ENCODE assay signal across 33 cellular contexts in the genomic region with DNA sequence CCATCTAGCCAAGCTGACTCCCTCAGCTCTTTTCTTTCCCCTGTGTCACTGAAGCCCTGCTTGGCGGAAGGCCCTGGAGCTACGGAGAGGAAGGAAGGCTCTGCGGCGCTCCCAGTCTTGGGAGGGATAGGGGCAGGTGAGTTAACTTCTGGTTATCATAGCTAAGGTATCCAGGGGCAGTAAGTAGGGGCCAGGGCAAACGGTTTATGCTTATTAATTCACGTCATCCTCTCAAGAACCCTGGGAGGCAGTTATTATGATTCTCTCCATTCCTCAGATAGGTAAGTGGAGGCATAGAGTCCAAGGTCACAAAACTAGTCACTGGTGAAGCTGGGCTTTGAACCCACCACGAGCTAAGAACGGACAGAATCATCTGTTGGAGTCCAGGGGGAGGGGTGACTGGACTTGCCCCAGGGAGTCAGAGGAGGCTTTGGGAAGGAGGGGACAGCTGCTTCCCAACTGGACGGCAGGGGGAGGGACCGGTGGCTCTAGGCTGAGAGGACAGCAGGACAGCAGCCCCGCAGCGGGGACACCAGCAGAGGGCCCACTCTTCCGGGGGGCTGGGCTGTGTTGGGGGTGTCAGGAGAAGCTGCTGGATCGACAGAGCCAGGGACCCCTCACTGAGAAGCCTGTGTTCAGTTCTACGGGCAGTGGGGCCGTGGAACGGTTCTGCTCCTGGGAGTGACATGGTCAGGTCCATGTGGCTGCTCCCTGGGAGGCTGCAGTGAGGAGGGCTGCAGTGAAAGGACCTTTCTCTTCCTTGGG. TPM values are rescaled to one million over a fixed set of nuclear protein-coding genes. Genes with fewer than 3 reads are reported as not detected.
A peak's percentile ranks its signal among the peaks of the same experiment; 100 is the strongest.
DNase-seq lines count a peak whose midpoint lies in the region; ATAC-seq and TF ChIP-seq lines count a peak whose summit lies in the region.
"Had no signal": no experiment of that assay in that cellular context is flagged by ENCODE, and none has a peak within 500 bp of the region (broad histone marks: within the 10 kb centered on the region; RNA-seq: fewer than 3 reads in every experiment).

No MANE protein-coding gene starts in this region.

- 66 to 82% methylated on average over 17 of the region's 17 CpGs for WGBS in tibial nerve, 2 donors

- CTCF ChIA-PET in HEK293 (lab: Yijun Ruan, JAX): interaction anchor here (0.9 to 1.6 kb wide), 4 partner anchors 7 to 55 kb away, joined by 3 to 5 read pairs (median 4); no protein-coding TSS in a partner anchor
- CTCF ChIA-PET in activated CD4-positive, alpha-beta T cell treated with anti-CD3 and anti-CD28 coated beads for 36 hours (lab: Charles Lee): interaction anchor here (0.6 to 0.9 kb wide), 2 partner anchors 23 to 55 kb away, joined by 3 to 4 read pairs; no protein-coding TSS in a partner anchor
- CTCF ChIA-PET in A673 (lab: Charles Lee): no interaction called here

- H3K4me3 ChIP-seq in HEK293 (ENCODE audit: low read depth, low read length) (no peak overlapping the region), mucosa of rectum (ENCODE audit: low read length in 2 of 2) (no peak overlapping the region), tibial nerve (no peak overlapping the region), A673 (ENCODE audit: low read depth, low read length, poor library complexity, severe bottlenecking) (no peak overlapping the region)
- H3K4me3 ChIP-seq: esophagus squamous epithelium, hepatocyte, right atrium auricular region, SK-N-MC, suprapubic skin had no signal

- H3K36me3 Mint-ChIP-seq in activated T-cell treated with anti-CD3 and anti-CD28 coated beads, Interleukin-2, amount 50 U/mL, for 24 hours (ENCODE audit: low read depth): no peaks in the 10 kb centered on the region
- no peaks in the 10 kb centered on the region for H3K36me3 Mint-ChIP-seq in activated CD4-positive, alpha-beta T cell treated with anti-CD3 and anti-CD28 coated beads for 36 hours (ENCODE audit: low read depth)
- H3K36me3 Mint-ChIP-seq: activated naive CD8-positive, alpha-beta T cell had no signal

- no peak for ATAC-seq in activated CD4-positive, alpha-beta T cell treated with anti-CD3 and anti-CD28 coated beads for 36 hours
- ATAC-seq: activated CD8-positive, alpha-beta T cell treated with anti-CD3 and anti-CD28 coated beads, Interleukin-2, amount 10 ng/mL, durations not matched to agents 7 days and 5 days; T-helper 17 cell had no signal

- TF ChIP-seq CTCF in HEK293 (tag by site-specific recombination; IDR thresholded peaks at IDR 0.05): no peak
- no peak for TF ChIP-seq CTCF in tibial nerve (IDR thresholded peaks at IDR 0.05)
- TF ChIP-seq CTCF in A673 (conservative IDR thresholded peaks at IDR 0.05; ENCODE audit: low read depth, low read length): no peak

- no peak overlapping the region for H3K27ac Mint-ChIP-seq in activated T-cell treated with anti-CD3 and anti-CD28 coated beads, Interleukin-2, amount 50 U/mL, for 24 hours
- H3K27ac Mint-ChIP-seq in activated CD4-positive, alpha-beta T cell treated with anti-CD3 and anti-CD28 coated beads for 36 hours: no peak overlapping the region
- H3K27ac Mint-ChIP-seq: activated CD8-positive, alpha-beta T cell treated with anti-CD3 and anti-CD28 coated beads, Interleukin-2, amount 10 ng/mL, durations not matched to agents 7 days and 5 days; activated naive CD8-positive, alpha-beta T cell; mesothelial cell of epicardium; nephron progenitor cell had no signal

- no TSS peak for BruUV-seq in A673 (replicated peaks; lab: Mats Ljungman, UMichigan)

- no peak overlapping the region for H3K4me3 Mint-ChIP-seq in activated T-cell treated with anti-CD3 and anti-CD28 coated beads, Interleukin-2, amount 50 U/mL, for 24 hours
- no peak overlapping the region for H3K4me3 Mint-ChIP-seq in activated CD4-positive, alpha-beta T cell treated with anti-CD3 and anti-CD28 coated beads for 36 hours
- H3K4me3 Mint-ChIP-seq: activated CD8-positive, alpha-beta T cell treated with anti-CD3 and anti-CD28 coated beads, Interleukin-2, amount 10 ng/mL, durations not matched to agents 7 days and 5 days; activated naive CD8-positive, alpha-beta T cell; mesothelial cell of epicardium; nephron progenitor cell; T-helper 17 cell had no signal

- DNase-seq in ecto neural progenitor cell (ENCODE audit: low spot score): peak; percentile 41
- no peak for DNase-seq in tibial nerve (ENCODE audit: low spot score in 2 of 2)
- DNase-seq in activated T-cell treated with anti-CD3 and anti-CD28 coated beads, Interleukin-2, amount 50 U/mL, for 24 hours: no peak
- no peak for DNase-seq in activated CD4-positive, alpha-beta T cell treated with anti-CD3 and anti-CD28 coated beads for 36 hours
- no peak for DNase-seq in A673 (ENCODE audit: low spot score)
- DNase-seq: activated CD4-positive, CD25-positive, alpha-beta regulatory T cell treated with anti-CD3 and anti-CD28 coated beads, Interleukin-2, amount 50 U/mL, for 72 hours; activated CD8-positive, alpha-beta T cell treated with anti-CD3 and anti-CD28 coated beads, Interleukin-2, amount 10 ng/mL, durations not matched to agents 7 days and 5 days; activated effector memory CD4-positive, alpha-beta T cell treated with Interleukin-2 at 50 U/mL for 16 hours; anterior cingulate cortex; CD8-positive, alpha-beta memory T cell; central memory CD4-positive, alpha-beta T cell; dermis blood vessel endothelial cell; esophagus squamous epithelium; GOT3; NCI-H1105; NCI-H187 treated with DMSO at 0.1 percent for 48 hours; NCI-H526 treated with DMSO at 0.1 percent for 48 hours; nephron progenitor cell; stimulated activated CD4-positive, alpha-beta T cell treated with anti-CD3 and anti-CD28 coated beads, Interleukin-4, amount 100 ng/mL, for 24 hours; stimulated activated naive CD4-positive, alpha-beta T cell; T-helper 17 cell had no signal

- intact Hi-C loops in activated CD4-positive, alpha-beta T cell treated with anti-CD3 and anti-CD28 coated beads for 36 hours (cut with DNase I, micrococcal nuclease): no loop called here
- intact Hi-C loops in A673 (cut with micrococcal nuclease; ENCODE audit: unreplicated experiment): no loop called here

- no peak for TF ChIP-seq EP300 in tibial nerve (IDR thresholded peaks at IDR 0.05)

- H3K9me3 ChIP-seq in HEK293 (ENCODE audit: control insufficient read depth, insufficient read depth, low read depth, low read length) (no peaks in the 10 kb centered on the region), mucosa of rectum (ENCODE audit: control insufficient read depth in 2 of 2, low read length in 2 of 2) (no peaks in the 10 kb centered on the region), tibial nerve (no peaks in the 10 kb centered on the region), A673 (ENCODE audit: low read depth, low read length, poor library complexity, severe bottlenecking) (no peaks in the 10 kb centered on the region)
- H3K9me3 ChIP-seq: esophagus squamous epithelium, right atrium auricular region, suprapubic skin had no signal

- peaks cover 8% of the 10 kb centered on the region for H3K4me1 Mint-ChIP-seq in activated T-cell treated with anti-CD3 and anti-CD28 coated beads, Interleukin-2, amount 50 U/mL, for 24 hours (ENCODE audit: low read depth)
- peaks cover 4% of the 10 kb centered on the region for H3K4me1 Mint-ChIP-seq in activated CD4-positive, alpha-beta T cell treated with anti-CD3 and anti-CD28 coated beads for 36 hours
- H3K4me1 Mint-ChIP-seq: mesothelial cell of epicardium had no signal

- H3K27ac ChIP-seq in HEK293 (ENCODE audit: extremely low read depth, low read depth, low read length): no peak overlapping the region
- H3K27ac ChIP-seq in mucosa of rectum (ENCODE audit: low read depth in 2 of 2, low read length in 2 of 2): peak overlapping the region; percentile 98 to 99
- peak overlapping the region in 3 of 4 donors; percentile 10 to 55 (median 17) for H3K27ac ChIP-seq in tibial nerve
- no peak overlapping the region for H3K27ac ChIP-seq in A673 (ENCODE audit: low read depth, low read length, poor library complexity, severe bottlenecking)
- H3K27ac ChIP-seq: hepatocyte, parathyroid adenoma, right atrium auricular region, SK-N-MC, suprapubic skin had no signal

- H3K27me3 ChIP-seq in mucosa of rectum (ENCODE audit: control insufficient read depth in 2 of 2, insufficient read depth in 2 of 2, low read length in 2 of 2) (no peaks in the 10 kb centered on the region), tibial nerve (no peaks in the 10 kb centered on the region), A673 (replicated peaks; ENCODE audit: insufficient read depth, low read depth, low read length, poor library complexity) (no peaks in the 10 kb centered on the region)
- H3K27me3 ChIP-seq: hepatocyte, right atrium auricular region, suprapubic skin had no signal

- no peaks in the 10 kb centered on the region for H3K9me3 Mint-ChIP-seq in activated T-cell treated with anti-CD3 and anti-CD28 coated beads, Interleukin-2, amount 50 U/mL, for 24 hours
- no peaks in the 10 kb centered on the region for H3K9me3 Mint-ChIP-seq in activated CD4-positive, alpha-beta T cell treated with anti-CD3 and anti-CD28 coated beads for 36 hours (ENCODE audit: low read depth)
- H3K9me3 Mint-ChIP-seq: mesothelial cell of epicardium, nephron progenitor cell had no signal

- POLR2A ChIA-PET in HEK293 (lab: Yijun Ruan, JAX) (no interaction called here), A673 (lab: Charles Lee; ENCODE audit: low non-redundant PET) (no interaction called here)
- POLR2A ChIA-PET in activated CD4-positive, alpha-beta T cell treated with anti-CD3 and anti-CD28 coated beads for 36 hours (lab: Charles Lee): no interaction called here

- H3K4me1 ChIP-seq in HEK293 (ENCODE audit: control insufficient read depth, insufficient read depth, low read length): no peaks in the 10 kb centered on the region
- peaks cover 34 to 47% of the 10 kb centered on the region in 2 donors for H3K4me1 ChIP-seq in mucosa of rectum (ENCODE audit: control insufficient read depth in 2 of 2, insufficient read depth in 2 of 2, low read length in 2 of 2)
- peaks cover 0 to 32% (median 10%) of the 10 kb centered on the region in 4 donors for H3K4me1 ChIP-seq in tibial nerve
- H3K4me1 ChIP-seq in A673 (ENCODE audit: insufficient read depth, low read length, poor library complexity, severe bottlenecking): no peaks in the 10 kb centered on the region
- H3K4me1 ChIP-seq: parathyroid adenoma had no signal

- TF ChIP-seq POLR2A in tibial nerve (IDR thresholded peaks at IDR 0.05): no peak

- H3K27me3 Mint-ChIP-seq in activated T-cell treated with anti-CD3 and anti-CD28 coated beads, Interleukin-2, amount 50 U/mL, for 24 hours: no peaks in the 10 kb centered on the region
- H3K27me3 Mint-ChIP-seq in activated CD4-positive, alpha-beta T cell treated with anti-CD3 and anti-CD28 coated beads for 36 hours: no peaks in the 10 kb centered on the region
- H3K27me3 Mint-ChIP-seq: activated naive CD8-positive, alpha-beta T cell; CD8-positive, alpha-beta memory T cell; T-helper 17 cell had no signal

- H3K36me3 ChIP-seq in HEK293 (ENCODE audit: control insufficient read depth in 2 of 2, insufficient read depth in 1 of 2, low read length in 2 of 2) (peaks cover 0 to 2% of the 10 kb centered on the region in 2 experiments; a peak in 1 of 3 replicates), mucosa of rectum (ENCODE audit: control insufficient read depth in 2 of 2, insufficient read depth in 2 of 2, low read length in 2 of 2) (peaks cover 13 to 20% of the 10 kb centered on the region in 2 donors), tibial nerve (peaks cover 0 to 7% (median 0%) of the 10 kb centered on the region in 3 donors), A673 (ENCODE audit: insufficient read depth, low read length, poor library complexity, severe bottlenecking) (no peaks in the 10 kb centered on the region)
- H3K36me3 ChIP-seq: right atrium auricular region, suprapubic skin had no signal

- H3K9ac ChIP-seq in mucosa of rectum (ENCODE audit: low read depth in 1 of 2, low read length in 2 of 2): peak overlapping the region; percentile 18 to 32
- H3K9ac ChIP-seq: parathyroid adenoma had no signal

RNA-seq across cellular contexts. Expression of gene BAIAP2L2, which starts 3.5 kb away (rescaled TPM):
- total RNA-seq in tibial nerve (1 to 10 TPM in 3 of 4 donors, not detected in 1; 1.3 to 2.7 (median 2.1) TPM), A673 (2021) (1.6 and 2.5 TPM in 2 replicates)
- under 1 TPM; 0.71 to 0.88 TPM for total RNA-seq in activated CD4-positive, alpha-beta T cell treated with anti-CD3 and anti-CD28 coated beads for 36 hours
- total RNA-seq: dermis blood vessel endothelial cell, M059J had no signal

RNA-seq across cellular contexts. Expression of gene SLC16A8, which starts 23.0 kb away (rescaled TPM):
- total RNA-seq in tibial nerve (1 to 10 TPM in 3 of 4 donors, under 1 TPM in 1; 0.98 to 1.8 (median 1.4) TPM), A673 (2021) (not detected in 2 replicates)
- total RNA-seq in activated CD4-positive, alpha-beta T cell treated with anti-CD3 and anti-CD28 coated beads for 36 hours: not detected
- total RNA-seq: activated CD8-positive, alpha-beta T cell treated with anti-CD3 and anti-CD28 coated beads, Interleukin-2, amount 10 ng/mL, durations not matched to agents 7 days and 5 days; dermis blood vessel endothelial cell; esophagus squamous epithelium; hepatocyte; HT-29; left colon; M059J; suprapubic skin; T-helper 17 cell had no signal

RNA-seq across cellular contexts. Expression of gene PICK1, which starts 49.8 kb away (rescaled TPM):
- total RNA-seq in tibial nerve (10 to 100 TPM; 32.1 to 49.8 (median 44.2) TPM), A673 (2021) (24.8 and 26.6 TPM in 2 replicates)
- 10 to 100 TPM; 14.9 to 17.2 TPM for total RNA-seq in activated CD4-positive, alpha-beta T cell treated with anti-CD3 and anti-CD28 coated beads for 36 hours

Comparison
In these comparisons a context has a peak if more than half of its experiments do, and no peak if none do; other contexts are left out.
1. H3K27ac ChIP-seq: peak in mucosa of rectum (2 of 2) and tibial nerve (3 of 4); none in HEK293 (single experiment) and A673 (single experiment).